Comparison of ENCODE assay signal across 8 cellular contexts in the genomic region with DNA sequence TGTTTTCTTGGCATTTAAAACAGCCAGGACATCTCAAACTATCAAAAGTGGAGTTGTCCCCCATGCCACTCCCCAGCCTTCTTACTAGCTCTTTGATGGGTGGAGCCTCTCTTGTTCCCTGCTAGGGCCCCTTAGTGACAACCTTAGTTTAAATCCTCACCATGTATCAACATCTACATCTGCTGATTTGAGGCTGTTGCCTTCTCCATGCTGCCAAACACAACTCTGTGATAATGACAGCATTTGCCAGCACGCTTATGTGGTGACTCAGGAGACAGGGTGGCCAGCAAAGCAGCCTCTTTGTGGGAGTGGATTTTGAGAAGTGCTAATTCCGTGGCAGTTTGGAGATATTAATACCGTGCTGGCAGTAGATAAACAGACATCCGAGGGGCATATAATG.
DNase-seq lines count a peak whose midpoint lies in the region; ATAC-seq and TF ChIP-seq lines count a peak whose summit lies in the region.

No MANE protein-coding gene starts in this region.

- TF ChIP-seq CTCF in GM23338 (conservative IDR thresholded peaks at IDR 0.05; ENCODE audit: low read depth in 2 of 2): no peak

- ATAC-seq in GM23338 (peak; percentile 24; the same call in 2 of the 3 replicates), HG02981 (IDR thresholded peaks at IDR 0.05; ENCODE audit: unreplicated experiment) (no peak), GM21515 (IDR thresholded peaks at IDR 0.05; ENCODE audit: unreplicated experiment) (no peak), HG03196 (IDR thresholded peaks at IDR 0.05; ENCODE audit: unreplicated experiment) (no peak)

- no peaks in the 10 kb centered on the region for H3K9me3 ChIP-seq in SJSA1 (replicated peaks)

- H3K27ac Mint-ChIP-seq in GM23338: no peak overlapping the region

- H3K27me3 Mint-ChIP-seq in GM23338 (ENCODE audit: insufficient read depth, low read depth, poor library complexity): no peaks in the 10 kb centered on the region

- H3K4me1 ChIP-seq in GM23338 (ENCODE audit: insufficient read depth) (peaks cover 42% of the 10 kb centered on the region), SJSA1 (replicated peaks) (peaks cover 27% of the 10 kb centered on the region)

- no peaks in the 10 kb centered on the region for H3F3A ChIP-seq in GM23338 (replicated peaks; ENCODE audit: low read depth)

- H3K36me3 ChIP-seq in GM23338 (ENCODE audit: insufficient read depth) (peaks cover 13% of the 10 kb centered on the region; the same call in 1 of the 2 replicates), SJSA1 (peaks cover 28% of the 10 kb centered on the region)

- no peak overlapping the region for H2AFZ ChIP-seq in GM23338

- peaks cover 3% of the 10 kb centered on the region for H4K20me1 ChIP-seq in GM23338 (replicated peaks; ENCODE audit: insufficient read depth)

- H3K27me3 ChIP-seq in GM23338 (ENCODE audit: insufficient read depth): no peaks in the 10 kb centered on the region
- H3K27me3 ChIP-seq in SJSA1 (replicated peaks): no peaks in the 10 kb centered on the region

- no peaks in the 10 kb centered on the region for H3K9me2 ChIP-seq in GM23338 (ENCODE audit: insufficient read depth)

- no peak overlapping the region for H3K4me3 ChIP-seq in GM23338
- no peak overlapping the region for H3K4me3 ChIP-seq in SJSA1

- H3K9me3 Mint-ChIP-seq in GM23338: no peaks in the 10 kb centered on the region

- peaks cover 50% of the 10 kb centered on the region for H3K4me1 Mint-ChIP-seq in GM23338

- peaks cover 19% of the 10 kb centered on the region for H3K36me3 Mint-ChIP-seq in GM23338 (ENCODE audit: low read depth)

- H3K4me3 Mint-ChIP-seq in GM23338: no peak overlapping the region

- H3K27ac ChIP-seq in GM23338 (ENCODE audit: low read depth) (peak overlapping the region; percentile 67; the same call in 1 of the 2 replicates), SJSA1 (0 out of 2 replicates have a peak overlapping the region, but pooled peaks have one; percentile 11)

- peaks cover 30% of the 10 kb centered on the region for H3K79me2 ChIP-seq in GM23338 (replicated peaks; ENCODE audit: insufficient read depth)

- DNase-seq in GM23338 (ENCODE audit: low spot score) (no peak), SJSA1 (ENCODE audit: low read depth in 1 of 2, low spot score in 2 of 2) (peak; percentile 65 to 66), fibroblast of the conjunctiva (ENCODE audit: low read depth) (peak; percentile 42), pulmonary artery endothelial cell (ENCODE audit: low read depth, low spot score) (peak; percentile 10), Kasumi-1 (lab: John Stamatoyannopoulos, UW) (no peak)

- no peak overlapping the region for H3K4me2 ChIP-seq in GM23338

TF ChIP-seq in GM23338, 12 proteins besides CTCF, POLR2A, EP300 and RAD21 (continues in another document):
- TF ChIP-seq EZH2phosphoT487 (IDR thresholded peaks at IDR 0.05; ENCODE audit: unreplicated experiment): no peak
- TF ChIP-seq, protein P1, sequence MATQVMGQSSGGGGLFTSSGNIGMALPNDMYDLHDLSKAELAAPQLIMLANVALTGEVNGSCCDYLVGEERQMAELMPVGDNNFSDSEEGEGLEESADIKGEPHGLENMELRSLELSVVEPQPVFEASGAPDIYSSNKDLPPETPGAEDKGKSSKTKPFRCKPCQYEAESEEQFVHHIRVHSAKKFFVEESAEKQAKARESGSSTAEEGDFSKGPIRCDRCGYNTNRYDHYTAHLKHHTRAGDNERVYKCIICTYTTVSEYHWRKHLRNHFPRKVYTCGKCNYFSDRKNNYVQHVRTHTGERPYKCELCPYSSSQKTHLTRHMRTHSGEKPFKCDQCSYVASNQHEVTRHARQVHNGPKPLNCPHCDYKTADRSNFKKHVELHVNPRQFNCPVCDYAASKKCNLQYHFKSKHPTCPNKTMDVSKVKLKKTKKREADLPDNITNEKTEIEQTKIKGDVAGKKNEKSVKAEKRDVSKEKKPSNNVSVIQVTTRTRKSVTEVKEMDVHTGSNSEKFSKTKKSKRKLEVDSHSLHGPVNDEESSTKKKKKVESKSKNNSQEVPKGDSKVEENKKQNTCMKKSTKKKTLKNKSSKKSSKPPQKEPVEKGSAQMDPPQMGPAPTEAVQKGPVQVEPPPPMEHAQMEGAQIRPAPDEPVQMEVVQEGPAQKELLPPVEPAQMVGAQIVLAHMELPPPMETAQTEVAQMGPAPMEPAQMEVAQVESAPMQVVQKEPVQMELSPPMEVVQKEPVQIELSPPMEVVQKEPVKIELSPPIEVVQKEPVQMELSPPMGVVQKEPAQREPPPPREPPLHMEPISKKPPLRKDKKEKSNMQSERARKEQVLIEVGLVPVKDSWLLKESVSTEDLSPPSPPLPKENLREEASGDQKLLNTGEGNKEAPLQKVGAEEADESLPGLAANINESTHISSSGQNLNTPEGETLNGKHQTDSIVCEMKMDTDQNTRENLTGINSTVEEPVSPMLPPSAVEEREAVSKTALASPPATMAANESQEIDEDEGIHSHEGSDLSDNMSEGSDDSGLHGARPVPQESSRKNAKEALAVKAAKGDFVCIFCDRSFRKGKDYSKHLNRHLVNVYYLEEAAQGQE (IDR thresholded peaks at IDR 0.05; ENCODE audit: unreplicated experiment): no peak
- TF ChIP-seq NANOG (IDR thresholded peaks at IDR 0.05; ENCODE audit: borderline replicate concordance): no peak
- no peak for TF ChIP-seq CREB1 (CRISPR knock-in tag; IDR thresholded peaks at IDR 0.05; ENCODE audit: low read depth)
- TF ChIP-seq EZH2 (IDR thresholded peaks at IDR 0.05; ENCODE audit: low read depth, unreplicated experiment): no peak
- TF ChIP-seq, protein P2, sequence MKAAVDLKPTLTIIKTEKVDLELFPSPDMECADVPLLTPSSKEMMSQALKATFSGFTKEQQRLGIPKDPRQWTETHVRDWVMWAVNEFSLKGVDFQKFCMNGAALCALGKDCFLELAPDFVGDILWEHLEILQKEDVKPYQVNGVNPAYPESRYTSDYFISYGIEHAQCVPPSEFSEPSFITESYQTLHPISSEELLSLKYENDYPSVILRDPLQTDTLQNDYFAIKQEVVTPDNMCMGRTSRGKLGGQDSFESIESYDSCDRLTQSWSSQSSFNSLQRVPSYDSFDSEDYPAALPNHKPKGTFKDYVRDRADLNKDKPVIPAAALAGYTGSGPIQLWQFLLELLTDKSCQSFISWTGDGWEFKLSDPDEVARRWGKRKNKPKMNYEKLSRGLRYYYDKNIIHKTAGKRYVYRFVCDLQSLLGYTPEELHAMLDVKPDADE (IDR thresholded peaks at IDR 0.05): no peak
- TF ChIP-seq, protein P3, sequence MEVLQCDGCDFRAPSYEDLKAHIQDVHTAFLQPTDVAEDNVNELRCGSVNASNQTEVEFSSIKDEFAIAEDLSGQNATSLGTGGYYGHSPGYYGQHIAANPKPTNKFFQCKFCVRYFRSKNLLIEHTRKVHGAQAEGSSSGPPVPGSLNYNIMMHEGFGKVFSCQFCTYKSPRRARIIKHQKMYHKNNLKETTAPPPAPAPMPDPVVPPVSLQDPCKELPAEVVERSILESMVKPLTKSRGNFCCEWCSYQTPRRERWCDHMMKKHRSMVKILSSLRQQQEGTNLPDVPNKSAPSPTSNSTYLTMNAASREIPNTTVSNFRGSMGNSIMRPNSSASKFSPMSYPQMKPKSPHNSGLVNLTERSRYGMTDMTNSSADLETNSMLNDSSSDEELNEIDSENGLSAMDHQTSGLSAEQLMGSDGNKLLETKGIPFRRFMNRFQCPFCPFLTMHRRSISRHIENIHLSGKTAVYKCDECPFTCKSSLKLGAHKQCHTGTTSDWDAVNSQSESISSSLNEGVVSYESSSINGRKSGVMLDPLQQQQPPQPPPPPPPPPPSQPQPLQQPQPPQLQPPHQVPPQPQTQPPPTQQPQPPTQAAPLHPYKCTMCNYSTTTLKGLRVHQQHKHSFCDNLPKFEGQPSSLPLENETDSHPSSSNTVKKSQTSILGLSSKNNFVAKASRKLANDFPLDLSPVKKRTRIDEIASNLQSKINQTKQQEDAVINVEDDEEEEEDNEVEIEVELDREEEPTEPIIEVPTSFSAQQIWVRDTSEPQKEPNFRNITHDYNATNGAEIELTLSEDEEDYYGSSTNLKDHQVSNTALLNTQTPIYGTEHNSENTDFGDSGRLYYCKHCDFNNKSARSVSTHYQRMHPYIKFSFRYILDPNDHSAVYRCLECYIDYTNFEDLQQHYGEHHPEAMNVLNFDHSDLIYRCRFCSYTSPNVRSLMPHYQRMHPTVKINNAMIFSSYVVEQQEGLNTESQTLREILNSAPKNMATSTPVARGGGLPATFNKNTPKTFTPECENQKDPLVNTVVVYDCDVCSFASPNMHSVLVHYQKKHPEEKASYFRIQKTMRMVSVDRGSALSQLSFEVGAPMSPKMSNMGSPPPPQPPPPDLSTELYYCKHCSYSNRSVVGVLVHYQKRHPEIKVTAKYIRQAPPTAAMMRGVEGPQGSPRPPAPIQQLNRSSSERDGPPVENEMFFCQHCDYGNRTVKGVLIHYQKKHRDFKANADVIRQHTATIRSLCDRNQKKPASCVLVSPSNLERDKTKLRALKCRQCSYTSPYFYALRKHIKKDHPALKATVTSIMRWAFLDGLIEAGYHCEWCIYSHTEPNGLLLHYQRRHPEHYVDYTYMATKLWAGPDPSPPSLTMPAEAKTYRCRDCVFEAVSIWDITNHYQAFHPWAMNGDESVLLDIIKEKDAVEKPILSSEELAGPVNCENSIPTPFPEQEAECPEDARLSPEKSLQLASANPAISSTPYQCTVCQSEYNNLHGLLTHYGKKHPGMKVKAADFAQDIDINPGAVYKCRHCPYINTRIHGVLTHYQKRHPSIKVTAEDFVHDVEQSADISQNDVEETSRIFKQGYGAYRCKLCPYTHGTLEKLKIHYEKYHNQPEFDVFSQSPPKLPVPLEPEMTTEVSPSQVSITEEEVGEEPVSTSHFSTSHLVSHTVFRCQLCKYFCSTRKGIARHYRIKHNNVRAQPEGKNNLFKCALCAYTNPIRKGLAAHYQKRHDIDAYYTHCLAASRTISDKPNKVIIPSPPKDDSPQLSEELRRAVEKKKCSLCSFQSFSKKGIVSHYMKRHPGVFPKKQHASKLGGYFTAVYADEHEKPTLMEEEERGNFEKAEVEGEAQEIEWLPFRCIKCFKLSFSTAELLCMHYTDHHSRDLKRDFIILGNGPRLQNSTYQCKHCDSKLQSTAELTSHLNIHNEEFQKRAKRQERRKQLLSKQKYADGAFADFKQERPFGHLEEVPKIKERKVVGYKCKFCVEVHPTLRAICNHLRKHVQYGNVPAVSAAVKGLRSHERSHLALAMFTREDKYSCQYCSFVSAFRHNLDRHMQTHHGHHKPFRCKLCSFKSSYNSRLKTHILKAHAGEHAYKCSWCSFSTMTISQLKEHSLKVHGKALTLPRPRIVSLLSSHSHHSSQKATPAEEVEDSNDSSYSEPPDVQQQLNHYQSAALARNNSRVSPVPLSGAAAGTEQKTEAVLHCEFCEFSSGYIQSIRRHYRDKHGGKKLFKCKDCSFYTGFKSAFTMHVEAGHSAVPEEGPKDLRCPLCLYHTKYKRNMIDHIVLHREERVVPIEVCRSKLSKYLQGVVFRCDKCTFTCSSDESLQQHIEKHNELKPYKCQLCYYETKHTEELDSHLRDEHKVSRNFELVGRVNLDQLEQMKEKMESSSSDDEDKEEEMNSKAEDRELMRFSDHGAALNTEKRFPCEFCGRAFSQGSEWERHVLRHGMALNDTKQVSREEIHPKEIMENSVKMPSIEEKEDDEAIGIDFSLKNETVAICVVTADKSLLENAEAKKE (CRISPR knock-in tag; IDR thresholded peaks at IDR 0.05): no peak
- TF ChIP-seq ZNF114 (CRISPR knock-in tag; IDR thresholded peaks at IDR 0.05): no peak
- TF ChIP-seq JUNB (IDR thresholded peaks at IDR 0.05; ENCODE audit: unreplicated experiment): no peak

Comparison
In these comparisons a context has a peak if more than half of its experiments do, and no peak if none do; other contexts are left out.
1. DNase-seq: peak in SJSA1 (2 of 2), fibroblast of the conjunctiva (single experiment) and pulmonary artery endothelial cell (single experiment); none in GM23338 (single experiment) and Kasumi-1 (0 of 2).